ENCODE assay signal across 1 cellular context in the genomic region with DNA sequence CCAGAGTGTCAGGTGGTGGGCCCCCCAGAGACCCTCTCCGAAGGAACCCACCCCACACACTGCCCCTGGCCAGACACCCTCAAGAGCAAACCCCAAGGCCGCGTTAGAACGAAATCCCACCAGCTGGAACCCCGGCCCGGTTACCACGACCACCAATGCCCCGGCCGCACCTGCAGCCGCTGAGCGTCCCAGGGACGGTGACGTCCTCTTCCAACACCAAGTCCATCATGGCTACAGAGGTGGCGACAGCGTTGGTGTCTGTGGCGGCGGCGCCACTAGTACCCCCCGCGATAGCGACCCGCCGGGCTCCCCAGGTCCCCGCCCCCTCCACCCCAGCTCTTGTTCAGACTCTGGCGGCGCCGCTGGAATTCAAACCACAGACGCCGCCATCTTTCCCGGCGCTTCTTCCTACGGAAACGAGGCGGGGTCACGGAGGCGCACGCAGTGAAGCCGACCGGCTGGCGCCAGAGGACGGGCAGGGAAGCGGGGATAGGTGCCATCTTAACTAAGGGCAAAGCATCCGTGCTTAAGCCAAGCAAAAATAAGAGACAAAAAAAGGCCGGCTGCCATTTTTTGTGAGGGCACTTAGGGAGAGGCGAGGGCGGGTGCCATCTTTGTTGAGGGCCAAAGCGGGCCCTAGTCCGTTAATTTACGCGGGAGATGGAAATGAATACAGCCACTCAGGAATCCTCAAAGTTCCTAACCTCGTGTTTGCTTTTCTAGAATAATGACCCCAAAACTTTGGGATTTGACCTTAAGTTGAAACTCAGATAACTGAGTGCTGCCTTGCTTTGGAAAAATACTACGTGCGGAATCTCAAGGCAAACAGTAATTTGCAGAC.
TF ChIP-seq lines count a peak whose summit lies in the region.

Gene CDK5RAP2 (minus strand): TSS at position 418 of the 841 bp plus-strand sequence. CDS start 189 bp downstream, at position 229.

TF ChIP-seq in WTC11, 78 proteins besides CTCF, POLR2A, EP300 and RAD21 (continued from another document and continues in another):
- no peak for TF ChIP-seq ZBTB43 (CRISPR knock-in tag; IDR thresholded peaks at IDR 0.05)
- TF ChIP-seq PREB (CRISPR knock-in tag; IDR thresholded peaks at IDR 0.05; ENCODE audit: borderline replicate concordance), result no peak
- TF ChIP-seq FOXP1 (CRISPR knock-in tag; IDR thresholded peaks at IDR 0.05; ENCODE audit: borderline replicate concordance), result peak; percentile 51; the same call in 1 of the 2 replicates
- TF ChIP-seq ZBTB21 (CRISPR knock-in tag; IDR thresholded peaks at IDR 0.05; ENCODE audit: borderline replicate concordance), result no peak
- TF ChIP-seq ZSCAN18 (CRISPR knock-in tag; IDR thresholded peaks at IDR 0.05), result no peak
- TF ChIP-seq SOX15 (CRISPR knock-in tag; IDR thresholded peaks at IDR 0.05), result no peak
- TF ChIP-seq GABPB1 (CRISPR knock-in tag; IDR thresholded peaks at IDR 0.05), result no peak
- 0 out of 2 replicates have a peak, but pooled peaks have one; percentile 48 for TF ChIP-seq ESRRA (CRISPR knock-in tag; IDR thresholded peaks at IDR 0.05; ENCODE audit: borderline replicate concordance)
- no peak for TF ChIP-seq NFYB (CRISPR knock-in tag; conservative IDR thresholded peaks at IDR 0.05; ENCODE audit: low read depth)
- TF ChIP-seq, protein P1, sequence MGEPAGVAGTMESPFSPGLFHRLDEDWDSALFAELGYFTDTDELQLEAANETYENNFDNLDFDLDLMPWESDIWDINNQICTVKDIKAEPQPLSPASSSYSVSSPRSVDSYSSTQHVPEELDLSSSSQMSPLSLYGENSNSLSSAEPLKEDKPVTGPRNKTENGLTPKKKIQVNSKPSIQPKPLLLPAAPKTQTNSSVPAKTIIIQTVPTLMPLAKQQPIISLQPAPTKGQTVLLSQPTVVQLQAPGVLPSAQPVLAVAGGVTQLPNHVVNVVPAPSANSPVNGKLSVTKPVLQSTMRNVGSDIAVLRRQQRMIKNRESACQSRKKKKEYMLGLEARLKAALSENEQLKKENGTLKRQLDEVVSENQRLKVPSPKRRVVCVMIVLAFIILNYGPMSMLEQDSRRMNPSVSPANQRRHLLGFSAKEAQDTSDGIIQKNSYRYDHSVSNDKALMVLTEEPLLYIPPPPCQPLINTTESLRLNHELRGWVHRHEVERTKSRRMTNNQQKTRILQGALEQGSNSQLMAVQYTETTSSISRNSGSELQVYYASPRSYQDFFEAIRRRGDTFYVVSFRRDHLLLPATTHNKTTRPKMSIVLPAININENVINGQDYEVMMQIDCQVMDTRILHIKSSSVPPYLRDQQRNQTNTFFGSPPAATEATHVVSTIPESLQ (CRISPR knock-in tag; IDR thresholded peaks at IDR 0.05), result no peak
- 0 out of 2 replicates have a peak, but pooled peaks have one; percentile 47 for TF ChIP-seq E2F4 (CRISPR knock-in tag; IDR thresholded peaks at IDR 0.05; ENCODE audit: borderline replicate concordance, low read depth)
- TF ChIP-seq, protein P2, sequence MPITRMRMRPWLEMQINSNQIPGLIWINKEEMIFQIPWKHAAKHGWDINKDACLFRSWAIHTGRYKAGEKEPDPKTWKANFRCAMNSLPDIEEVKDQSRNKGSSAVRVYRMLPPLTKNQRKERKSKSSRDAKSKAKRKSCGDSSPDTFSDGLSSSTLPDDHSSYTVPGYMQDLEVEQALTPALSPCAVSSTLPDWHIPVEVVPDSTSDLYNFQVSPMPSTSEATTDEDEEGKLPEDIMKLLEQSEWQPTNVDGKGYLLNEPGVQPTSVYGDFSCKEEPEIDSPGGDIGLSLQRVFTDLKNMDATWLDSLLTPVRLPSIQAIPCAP (CRISPR knock-in tag; IDR thresholded peaks at IDR 0.05), result no peak
- TF ChIP-seq NFE2L1 (CRISPR knock-in tag; IDR thresholded peaks at IDR 0.05), result 0 out of 2 replicates have a peak, but pooled peaks have one; percentile 39
- peak; percentile 94 for TF ChIP-seq MYBL2 (CRISPR knock-in tag; IDR thresholded peaks at IDR 0.05)
- TF ChIP-seq ZNF396 (CRISPR knock-in tag; IDR thresholded peaks at IDR 0.05; ENCODE audit: borderline replicate concordance), result peak; percentile 81; the same call in 1 of the 2 replicates
- TF ChIP-seq ZNF263 (CRISPR knock-in tag; IDR thresholded peaks at IDR 0.05; ENCODE audit: low read depth), result no peak
- TF ChIP-seq MAX (CRISPR knock-in tag; IDR thresholded peaks at IDR 0.05), result peak; percentile 74; the same call in 1 of the 2 replicates
- no peak for TF ChIP-seq USF2 (CRISPR knock-in tag; IDR thresholded peaks at IDR 0.05)
- TF ChIP-seq OVOL2 (CRISPR knock-in tag; IDR thresholded peaks at IDR 0.05; ENCODE audit: borderline replicate concordance), result no peak
- TF ChIP-seq IRF2 (CRISPR knock-in tag; IDR thresholded peaks at IDR 0.05; ENCODE audit: borderline replicate concordance, low read depth), result no peak
- no peak for TF ChIP-seq FOXJ3 (CRISPR knock-in tag; IDR thresholded peaks at IDR 0.05; ENCODE audit: borderline replicate concordance)
- no peak for TF ChIP-seq STAT6 (CRISPR knock-in tag; conservative IDR thresholded peaks at IDR 0.05; ENCODE audit: low read depth)
- TF ChIP-seq ZMAT4 (CRISPR knock-in tag; IDR thresholded peaks at IDR 0.05), result no peak
- TF ChIP-seq TP53 (CRISPR knock-in tag; IDR thresholded peaks at IDR 0.05), result no peak
- TF ChIP-seq, protein P3, sequence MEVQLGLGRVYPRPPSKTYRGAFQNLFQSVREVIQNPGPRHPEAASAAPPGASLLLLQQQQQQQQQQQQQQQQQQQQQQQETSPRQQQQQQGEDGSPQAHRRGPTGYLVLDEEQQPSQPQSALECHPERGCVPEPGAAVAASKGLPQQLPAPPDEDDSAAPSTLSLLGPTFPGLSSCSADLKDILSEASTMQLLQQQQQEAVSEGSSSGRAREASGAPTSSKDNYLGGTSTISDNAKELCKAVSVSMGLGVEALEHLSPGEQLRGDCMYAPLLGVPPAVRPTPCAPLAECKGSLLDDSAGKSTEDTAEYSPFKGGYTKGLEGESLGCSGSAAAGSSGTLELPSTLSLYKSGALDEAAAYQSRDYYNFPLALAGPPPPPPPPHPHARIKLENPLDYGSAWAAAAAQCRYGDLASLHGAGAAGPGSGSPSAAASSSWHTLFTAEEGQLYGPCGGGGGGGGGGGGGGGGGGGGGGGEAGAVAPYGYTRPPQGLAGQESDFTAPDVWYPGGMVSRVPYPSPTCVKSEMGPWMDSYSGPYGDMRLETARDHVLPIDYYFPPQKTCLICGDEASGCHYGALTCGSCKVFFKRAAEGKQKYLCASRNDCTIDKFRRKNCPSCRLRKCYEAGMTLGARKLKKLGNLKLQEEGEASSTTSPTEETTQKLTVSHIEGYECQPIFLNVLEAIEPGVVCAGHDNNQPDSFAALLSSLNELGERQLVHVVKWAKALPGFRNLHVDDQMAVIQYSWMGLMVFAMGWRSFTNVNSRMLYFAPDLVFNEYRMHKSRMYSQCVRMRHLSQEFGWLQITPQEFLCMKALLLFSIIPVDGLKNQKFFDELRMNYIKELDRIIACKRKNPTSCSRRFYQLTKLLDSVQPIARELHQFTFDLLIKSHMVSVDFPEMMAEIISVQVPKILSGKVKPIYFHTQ (CRISPR knock-in tag; IDR thresholded peaks at IDR 0.05), result no peak
- no peak for TF ChIP-seq MXD4 (CRISPR knock-in tag; IDR thresholded peaks at IDR 0.05; ENCODE audit: borderline replicate concordance)
- no peak for TF ChIP-seq ATF3 (CRISPR knock-in tag; conservative IDR thresholded peaks at IDR 0.05)
- peak; percentile 54 for TF ChIP-seq FOXK1 (CRISPR knock-in tag; IDR thresholded peaks at IDR 0.05)
- no peak for TF ChIP-seq ATF1 (CRISPR knock-in tag; IDR thresholded peaks at IDR 0.05)
- no peak for TF ChIP-seq E2F1 (CRISPR knock-in tag; IDR thresholded peaks at IDR 0.05)
- no peak for TF ChIP-seq CBFB (CRISPR knock-in tag; IDR thresholded peaks at IDR 0.05; ENCODE audit: low read depth)
